ENCODE assay signal across 8 cellular contexts in the genomic region with DNA sequence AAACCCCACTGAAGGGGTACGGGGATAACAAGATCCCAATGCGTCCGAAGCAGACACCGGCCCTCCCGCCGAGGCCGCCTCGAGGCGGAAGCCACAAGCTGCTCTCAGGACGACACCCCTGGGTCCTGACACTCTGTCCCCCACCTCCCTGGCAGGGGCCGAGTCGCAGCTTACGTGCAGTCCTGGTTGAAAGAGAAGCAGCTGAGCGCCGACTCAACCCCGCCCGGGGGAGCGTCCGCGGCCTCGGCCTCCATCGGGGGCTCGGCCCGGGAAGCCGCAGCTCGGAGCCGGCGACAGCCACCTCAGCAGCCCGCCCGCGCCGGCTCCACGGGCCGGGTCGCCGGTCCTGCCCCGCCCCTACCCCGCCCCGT. TPM values are rescaled to one million over a fixed set of nuclear protein-coding genes. Genes with fewer than 3 reads are reported as not detected.
DNase-seq lines count a peak whose midpoint lies in the region; ATAC-seq and TF ChIP-seq lines count a peak whose summit lies in the region.

Gene WIPI1, minus strand, starts transcription at position 329 of the 371 bp plus-strand sequence. Its CDS starts 75 bp downstream, at position 254.

- TF ChIP-seq CTCF in RWPE1 (conservative IDR thresholded peaks at IDR 0.05; ENCODE audit: low read depth), result no peak

- in situ Hi-C loops in endometrial microvascular endothelial cells (cut with HindIII; ENCODE audit: inconsistent ontology term, low pct_unique_long_range_greater_than_20kb, low sequenced_read_pairs), result no loop called here

- H3K27me3 ChIP-seq in naive thymus-derived CD4-positive, alpha-beta T cell (ENCODE audit: control insufficient read depth in 2 of 2, insufficient read depth in 2 of 2, low read length in 2 of 2), result no peaks in the 10 kb centered on the region

- H3K4me1 ChIP-seq in naive thymus-derived CD4-positive, alpha-beta T cell (ENCODE audit: control insufficient read depth in 2 of 2, insufficient read depth in 2 of 2, low read length in 2 of 2), result peaks cover 30 to 47% of the 10 kb centered on the region in 2 donors

- H3K9me3 ChIP-seq in naive thymus-derived CD4-positive, alpha-beta T cell (ENCODE audit: control insufficient read depth in 2 of 3, low read length in 3 of 3), result no peaks in the 10 kb centered on the region

- peak within 1 kb of the TSS; percentile 86 for H3K4me3 Mint-ChIP-seq in activated naive CD4-positive, alpha-beta T cell treated with anti-CD3 and anti-CD28 coated beads for 36 hours
- peak within 1 kb of the TSS; percentile 68 to 95 (median 84) for H3K4me3 Mint-ChIP-seq in naive thymus-derived CD4-positive, alpha-beta T cell

- no peaks in the 10 kb centered on the region for H3K36me3 ChIP-seq in naive thymus-derived CD4-positive, alpha-beta T cell (ENCODE audit: control insufficient read depth in 2 of 3, insufficient read depth in 3 of 3, low read length in 3 of 3)

- ATAC-seq in HG02870 (IDR thresholded peaks at IDR 0.05; ENCODE audit: unreplicated experiment), result peak; percentile 26
- peak; percentile 20 for ATAC-seq in naive thymus-derived CD4-positive, alpha-beta T cell

- peak within 1 kb of the TSS; percentile 90 for H3K27ac ChIP-seq in RWPE1
- H3K27ac ChIP-seq in naive thymus-derived CD4-positive, alpha-beta T cell (ENCODE audit: low read depth, low read length), result peak within 1 kb of the TSS; percentile 73

- H3K4me1 Mint-ChIP-seq in activated naive CD4-positive, alpha-beta T cell treated with anti-CD3 and anti-CD28 coated beads for 36 hours (ENCODE audit: low read depth), result peaks cover 48% of the 10 kb centered on the region
- H3K4me1 Mint-ChIP-seq in naive thymus-derived CD4-positive, alpha-beta T cell, result peaks cover 26 to 62% (median 53%) of the 10 kb centered on the region in 7 donors

- intact Hi-C loops in activated naive CD4-positive, alpha-beta T cell treated with anti-CD3 and anti-CD28 coated beads for 36 hours (cut with micrococcal nuclease), result loop anchor here (1.0 to 2.0 kb wide), 5 partner anchors 42 to 422 kb away; partner anchors contain the start of genes ARSG, KPNA2, PRKAR1A and SLC16A6
- intact Hi-C loops in naive thymus-derived CD4-positive, alpha-beta T cell (cut with micrococcal nuclease), result loop anchor here (1.0 to 5.0 kb wide), 12 partner anchors 19 to 630 kb away; partner anchors contain the start of genes AMZ2 (in 1 of the 2), BPTF (in 1 of the 2), KPNA2 (in 1 of the 2) and PRKAR1A (in 1 of the 2)

- DNase-seq in activated naive CD4-positive, alpha-beta T cell treated with anti-CD3 and anti-CD28 coated beads for 36 hours, result peak; percentile 51
- no peak for DNase-seq in activated naive CD4-positive, alpha-beta T cell treated with anti-CD3 and anti-CD28 coated beads, Interleukin-2, amount 50 U/mL, for 16 hours
- no peak for DNase-seq in RWPE1 (ENCODE audit: low spot score)
- peak in 1 of 9 donors; percentile 37 for DNase-seq in naive thymus-derived CD4-positive, alpha-beta T cell
- DNase-seq in NCI-H510A treated with DMSO at 0.1 percent for 48 hours (lab: John Stamatoyannopoulos, UW), result no peak
- no peak for DNase-seq in MV-4-11 (lab: John Stamatoyannopoulos, UW)

- CTCF ChIA-PET in activated naive CD4-positive, alpha-beta T cell treated with anti-CD3 and anti-CD28 coated beads for 36 hours (lab: Charles Lee), result interaction anchor here (0.7 to 4.4 kb wide), 6 partner anchors 10 to 285 kb away, joined by 3 to 22 read pairs (median 4); partner anchors contain the start of gene PRKAR1A
- CTCF ChIA-PET in RWPE1 (lab: Yijun Ruan, JAX), result no interaction called here
- CTCF ChIA-PET in naive thymus-derived CD4-positive, alpha-beta T cell (lab: Charles Lee), result interaction anchor here (0.5 to 2.5 kb wide), 5 partner anchors 9 to 790 kb away, joined by 3 to 23 read pairs (median 3); no protein-coding TSS in a partner anchor

- POLR2A ChIA-PET in RWPE1 (lab: Yijun Ruan, JAX; ENCODE audit: low non-redundant PET), result interaction anchor here (0.9 kb wide), 1 partner anchor 20 kb away, joined by 6 read pairs; no protein-coding TSS in a partner anchor
- POLR2A ChIA-PET in naive thymus-derived CD4-positive, alpha-beta T cell (lab: Charles Lee), result interaction anchor here (0.7 to 10.9 kb wide), 11 partner anchors 18 to 369 kb away, joined by 3 to 133 read pairs (median 3); partner anchors contain the start of genes AMZ2, ARSG and SLC16A6

- peaks cover 2% of the 10 kb centered on the region for H3K27me3 Mint-ChIP-seq in activated naive CD4-positive, alpha-beta T cell treated with anti-CD3 and anti-CD28 coated beads for 36 hours (ENCODE audit: low read depth)
- H3K27me3 Mint-ChIP-seq in naive thymus-derived CD4-positive, alpha-beta T cell, result no peaks in the 10 kb centered on the region

- H3K27ac Mint-ChIP-seq in activated naive CD4-positive, alpha-beta T cell treated with anti-CD3 and anti-CD28 coated beads for 36 hours, result peak within 1 kb of the TSS; percentile 68
- peak within 1 kb of the TSS; percentile 54 to 98 (median 91) for H3K27ac Mint-ChIP-seq in naive thymus-derived CD4-positive, alpha-beta T cell

- no peaks in the 10 kb centered on the region for H3K36me3 Mint-ChIP-seq in activated naive CD4-positive, alpha-beta T cell treated with anti-CD3 and anti-CD28 coated beads for 36 hours (ENCODE audit: low read depth)
- H3K36me3 Mint-ChIP-seq in naive thymus-derived CD4-positive, alpha-beta T cell, result peaks cover 0 to 4% (median 0%) of the 10 kb centered on the region in 5 donors

- H3K9me3 Mint-ChIP-seq in activated naive CD4-positive, alpha-beta T cell treated with anti-CD3 and anti-CD28 coated beads for 36 hours, result no peaks in the 10 kb centered on the region
- peaks cover 0 to 1% (median 0%) of the 10 kb centered on the region in 11 donors for H3K9me3 Mint-ChIP-seq in naive thymus-derived CD4-positive, alpha-beta T cell

- H3K4me3 ChIP-seq in naive thymus-derived CD4-positive, alpha-beta T cell (ENCODE audit: low read length), result peak within 1 kb of the TSS; percentile 54

RNA-seq across cellular contexts. Expression of gene WIPI1, which starts in this region (rescaled TPM):
- total RNA-seq in activated naive CD4-positive, alpha-beta T cell treated with anti-CD3 and anti-CD28 coated beads for 36 hours, result 10 to 100 TPM; 13.5 to 14.3 TPM
- total RNA-seq in endometrial microvascular endothelial cells (ENCODE audit: inconsistent ontology term), result 39.8 TPM
- 10 to 100 TPM in 2 of 5 experiments, 1 to 10 TPM in 3; 3.6 to 16.5 (median 4.9) TPM for total RNA-seq in naive thymus-derived CD4-positive, alpha-beta T cell
- polyA plus RNA-seq in naive thymus-derived CD4-positive, alpha-beta T cell, result 1 to 10 TPM; 1.7 to 2.0 TPM
